In the genomic region with DNA sequence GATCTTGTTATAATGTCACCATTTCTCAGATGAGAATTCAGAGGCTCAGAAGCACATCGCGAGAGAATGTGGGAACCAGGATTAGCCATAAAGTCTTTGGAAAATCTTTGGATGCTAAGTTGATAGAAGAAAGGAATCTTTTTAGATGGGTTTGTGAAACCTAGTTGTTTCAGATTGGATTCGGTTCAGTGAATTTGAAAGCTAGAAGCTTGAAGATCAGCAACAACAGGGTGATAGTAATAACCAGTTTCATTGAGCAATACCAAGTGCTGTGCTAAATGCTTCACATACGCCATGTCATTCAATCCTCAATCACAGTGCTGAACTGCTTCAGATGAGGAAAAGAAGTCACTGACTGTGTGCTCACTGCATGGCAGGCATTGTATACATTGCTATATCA, we compare ENCODE assay signal across 15 cellular contexts. TPM values are rescaled to one million over a fixed set of nuclear protein-coding genes. Genes with fewer than 3 reads are reported as not detected.
"Had no signal": no experiment of that assay in that cellular context is flagged by ENCODE, and none has a peak within 500 bp of the region (broad histone marks: within the 10 kb centered on the region; RNA-seq: fewer than 3 reads in every experiment).

No MANE protein-coding gene starts in this region.

- H3K27ac ChIP-seq: left lung, pancreas, transverse colon had no signal

- H3K36me3 ChIP-seq: left lung, pancreas, transverse colon had no signal

- H3K9me3 ChIP-seq: left lung, pancreas, transverse colon had no signal

- H3K4me1 ChIP-seq: left lung, pancreas had no signal

- DNase-seq: activated CD4-positive, alpha-beta memory T cell treated with anti-CD3 and anti-CD28 coated beads, Interleukin-2, amount 10 ng/mL, durations not matched to agents 7 days and 5 days; activated CD4-positive, alpha-beta T cell treated with anti-CD3 and anti-CD28 coated beads for 36 hours; activated effector memory CD4-positive, alpha-beta T cell treated with Interleukin-2 at 50 U/mL for 16 hours; activated naive CD4-positive, alpha-beta T cell treated with anti-CD3 and anti-CD28 coated beads, Interleukin-2, amount 50 U/mL, for 16 hours; activated T-cell treated with anti-CD3 and anti-CD28 coated beads, Interleukin-2, amount 50 U/mL, for 4 hours; effector CD8-positive, alpha-beta T cell; naive B cell; stimulated activated CD4-positive, alpha-beta T cell treated with anti-CD3 and anti-CD28 coated beads, Interleukin-15, amount 100 ng/mL, for 24 hours; stimulated activated CD4-positive, alpha-beta T cell treated with anti-CD3 and anti-CD28 coated beads, Interleukin-4, amount 100 ng/mL, for 24 hours; stimulated activated naive CD4-positive, alpha-beta T cell; T-helper 2 cell; transverse colon had no signal

- H3K4me3 ChIP-seq: left lung, pancreas, skin epidermis, transverse colon had no signal

- ATAC-seq: activated CD4-positive, alpha-beta T cell treated with anti-CD3 and anti-CD28 coated beads for 36 hours; activated T-cell treated with anti-CD3 and anti-CD28 coated beads, Interleukin-2, amount 50 U/mL, for 4 hours had no signal

- H3K27me3 ChIP-seq: left lung, pancreas, transverse colon had no signal

RNA-seq across cellular contexts. Expression of a gene that starts 47.4 kb away (rescaled TPM):
- total RNA-seq: activated CD4-positive, alpha-beta memory T cell treated with anti-CD3 and anti-CD28 coated beads, Interleukin-2, amount 10 ng/mL, durations not matched to agents 7 days and 5 days had no signal
